ENCODE assay signal across 31 cellular contexts in the genomic region with DNA sequence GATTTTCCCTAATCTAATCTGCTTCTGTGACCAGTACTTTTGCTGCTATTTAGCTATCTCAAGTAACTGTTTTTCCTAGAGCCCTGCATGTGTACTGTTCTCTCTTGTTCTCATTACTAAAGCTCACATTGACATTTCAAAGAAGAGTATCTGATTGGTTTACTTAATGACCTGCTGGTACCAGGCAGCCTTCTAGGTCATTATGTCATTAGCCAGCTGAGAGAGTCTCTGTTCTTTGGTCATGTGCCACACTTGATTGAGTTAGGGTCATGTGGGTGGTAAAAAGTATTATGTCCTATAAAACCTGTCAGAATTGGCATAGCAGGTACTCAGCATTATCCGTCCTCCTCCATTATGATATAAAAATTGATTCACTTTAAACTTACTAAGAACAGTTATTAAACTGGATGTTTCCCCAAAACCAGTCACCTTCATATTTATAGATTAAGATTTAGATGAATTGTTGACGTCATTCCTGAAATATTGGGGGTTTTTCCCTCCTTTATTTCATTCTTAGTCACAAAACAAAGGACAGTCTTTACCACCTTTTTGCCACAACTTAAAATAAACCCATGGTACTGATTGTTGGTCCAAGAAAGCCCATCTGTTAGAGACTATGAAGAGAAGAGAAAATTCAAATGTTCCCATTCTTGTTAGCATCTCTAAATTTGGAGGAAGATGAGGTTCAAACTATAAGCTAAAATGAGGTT.
DNase-seq lines count a peak whose midpoint lies in the region; ATAC-seq, FAIRE-seq and TF ChIP-seq lines count a peak whose summit lies in the region.
"Had no signal": no experiment of that assay in that cellular context is flagged by ENCODE, and none has a peak within 500 bp of the region (broad histone marks: within the 10 kb centered on the region; RNA-seq: fewer than 3 reads in every experiment).

No MANE protein-coding gene starts in this region.

- peaks cover 45 to 66% (median 46%) of the 10 kb centered on the region in 3 donors for H3K36me3 ChIP-seq in tibial artery

- DNase-seq in NCI-H2227 treated with DMSO at 0.1 percent for 48 hours (lab: John Stamatoyannopoulos, UW) (peak; percentile 12), NCI-H2227 (lab: John Stamatoyannopoulos, UW; ENCODE audit: unreplicated experiment) (no peak), GM19239 (ENCODE audit: insufficient read length, low spot score) (no peak), NCI-H69 (lab: John Stamatoyannopoulos, UW) (peak; percentile 16), tibial artery (no peak), GM19238 (ENCODE audit: insufficient read length, low spot score) (no peak)
- DNase-seq: activated CD4-positive, alpha-beta T cell treated with anti-CD3 and anti-CD28 coated beads, Interleukin-2, amount 10 ng/mL, durations not matched to agents 24 days and 14 days; activated CD8-positive, alpha-beta memory T cell treated with anti-CD3 and anti-CD28 coated beads for 24 hours; activated T-cell treated with anti-CD3 and anti-CD28 coated beads for 4 hours; amygdala; DMS79; esophagus squamous epithelium; foreskin melanocyte; GDM1; GM23248; heart right ventricle; kidney glomerular epithelial cell; MV-4-11; naive thymus-derived CD4-positive, alpha-beta T cell; NCI-H2029 treated with DMSO at 0.1 percent for 48 hours; NCI-H510A; right cardiac atrium; SHP77; T1000; testis; WERI-Rb-1 had no signal

- H3K4me3 ChIP-seq in tibial artery = no peak overlapping the region
- H3K4me3 ChIP-seq: breast epithelium, esophagus squamous epithelium, GM23248, heart right ventricle, lung, smooth muscle cell, testis had no signal

- no peaks in the 10 kb centered on the region for H3K9me3 ChIP-seq in tibial artery
- H3K9me3 ChIP-seq: esophagus squamous epithelium, testis had no signal

- no peak overlapping the region for H3K27ac ChIP-seq in tibial artery
- H3K27ac ChIP-seq: breast epithelium, esophagus squamous epithelium, GM23248, heart right ventricle, testis, WERI-Rb-1 had no signal

- H3K4me1 ChIP-seq in tibial artery = no peaks in the 10 kb centered on the region
- H3K4me1 ChIP-seq: breast epithelium, esophagus squamous epithelium, testis had no signal

- no peak for TF ChIP-seq CTCF in tibial artery (IDR thresholded peaks at IDR 0.05)

- no peaks in the 10 kb centered on the region for H3K27me3 ChIP-seq in tibial artery
- H3K27me3 ChIP-seq: breast epithelium, esophagus squamous epithelium, heart right ventricle, testis had no signal

- no peak for ATAC-seq in HG03280 (IDR thresholded peaks at IDR 0.05; ENCODE audit: unreplicated experiment)
- ATAC-seq: heart right ventricle; naive thymus-derived CD4-positive, alpha-beta T cell; right cardiac atrium had no signal

- intact Hi-C loops in tibial artery (cut with DNase I; ENCODE audit: low total_unique reads) = no loop called here

- peak; percentile 48 for FAIRE-seq in GM19239 (lab: Jason Lieb, UNC)
- peak; percentile 73 for FAIRE-seq in islet of Langerhans (lab: Jason Lieb, UNC)

Comparison
In these comparisons a context has a peak if more than half of its experiments do, and no peak if none do; other contexts are left out.
1. DNase-seq: peak in NCI-H2227 treated with DMSO at 0.1 percent for 48 hours (single experiment) and NCI-H69 (single experiment); none in NCI-H2227 (single experiment), GM19239 (single experiment), tibial artery (0 of 2) and GM19238 (single experiment).